ENCODE assay signal across 9 cellular contexts in genomic region chr10:5297466-5297865, GRCh38.
DNase-seq lines count a peak whose midpoint lies in the region; ATAC-seq lines count a peak whose summit lies in the region.
"Had no signal": no experiment of that assay in that cellular context is flagged by ENCODE, and none has a peak within 500 bp of the region (broad histone marks: within the 10 kb centered on the region; RNA-seq: fewer than 3 reads in every experiment).

No MANE protein-coding gene starts in this region.

- H3K9me3 Mint-ChIP-seq in central memory CD8-positive, alpha-beta T cell, result no peaks in the 10 kb centered on the region

- peak; percentile 16 for ATAC-seq in central memory CD8-positive, alpha-beta T cell (replicated peaks; ENCODE audit: extremely low read depth, poor library complexity, severe bottlenecking)
- no peak for ATAC-seq in HG02884 (IDR thresholded peaks at IDR 0.05; ENCODE audit: unreplicated experiment)
- ATAC-seq in HG03342 (IDR thresholded peaks at IDR 0.05; ENCODE audit: unreplicated experiment), result no peak

- peak overlapping the region; percentile 4 for H3K4me3 Mint-ChIP-seq in central memory CD8-positive, alpha-beta T cell

- peak; percentile 33 for DNase-seq in GM03348 (ENCODE audit: low spot score)
- peak; percentile 24 for DNase-seq in SIG-M5 (lab: John Stamatoyannopoulos, UW)
- DNase-seq in central memory CD8-positive, alpha-beta T cell (ENCODE audit: low spot score in 2 of 2), result no peak
- peak; percentile 47 for DNase-seq in myocyte (ENCODE audit: low read depth)
- DNase-seq in anterior cingulate cortex (lab: John Stamatoyannopoulos, UW), result no peak
- no peak for DNase-seq in foreskin melanocyte
- DNase-seq: DMS79 had no signal

- H3K27ac Mint-ChIP-seq in central memory CD8-positive, alpha-beta T cell (ENCODE audit: low read depth), result peak overlapping the region; percentile 52

- no peaks in the 10 kb centered on the region for H3K27me3 Mint-ChIP-seq in central memory CD8-positive, alpha-beta T cell

- H3K4me1 Mint-ChIP-seq in central memory CD8-positive, alpha-beta T cell, result peaks cover 16% of the 10 kb centered on the region

- H3K36me3 Mint-ChIP-seq in central memory CD8-positive, alpha-beta T cell (ENCODE audit: insufficient read depth), result peaks cover 3% of the 10 kb centered on the region

Comparison
In these comparisons a context has a peak if more than half of its experiments do, and no peak if none do; other contexts are left out.
1. DNase-seq: peak in GM03348 (single experiment), SIG-M5 (single experiment) and myocyte (single experiment); none in central memory CD8-positive, alpha-beta T cell (0 of 2), anterior cingulate cortex (0 of 58) and foreskin melanocyte (single experiment).